In genomic region chr6:54737247-54737646, GRCh38 we compare ENCODE assay signal across 9 cellular contexts.
DNase-seq lines count a peak whose midpoint lies in the region; ATAC-seq lines count a peak whose summit lies in the region.
"Had no signal": no experiment of that assay in that cellular context is flagged by ENCODE, and none has a peak within 500 bp of the region (broad histone marks: within the 10 kb centered on the region; RNA-seq: fewer than 3 reads in every experiment).

No MANE protein-coding gene starts in this region.

- H3K27me3 ChIP-seq in NT2/D1 (ENCODE audit: insufficient read depth, insufficient read length), result no peaks in the 10 kb centered on the region
- H3K27me3 ChIP-seq in effector memory CD4-positive, alpha-beta T cell (replicated peaks; ENCODE audit: control insufficient read depth, insufficient read depth, low read length, poor library complexity, severe bottlenecking), result no peaks in the 10 kb centered on the region

- H3K4me3 ChIP-seq in NT2/D1 (ENCODE audit: insufficient read length, low read depth), result no peak overlapping the region
- no peak overlapping the region for H3K4me3 ChIP-seq in effector memory CD4-positive, alpha-beta T cell (ENCODE audit: insufficient read depth, low read depth, low read length, poor library complexity, severe bottlenecking)

- DNase-seq in GM03348 (ENCODE audit: low spot score) (peak; percentile 2), NT2/D1 (ENCODE audit: low read depth, low spot score) (peak; percentile 9), iPS DF 4.7 (ENCODE audit: extremely low read depth, low spot score) (peak; percentile 11), NCI-H1417 treated with DMSO at 0.1 percent for 48 hours (lab: John Stamatoyannopoulos, UW) (no peak), left colon (no peak)
- no peak for DNase-seq in effector memory CD4-positive, alpha-beta T cell
- DNase-seq: NCI-H446 treated with DMSO at 0.1 percent for 48 hours had no signal

- no peak overlapping the region for H3K27ac ChIP-seq in effector memory CD4-positive, alpha-beta T cell (ENCODE audit: insufficient read depth, low read length, poor library complexity, severe bottlenecking)

- ATAC-seq in GM21390 (IDR thresholded peaks at IDR 0.05; ENCODE audit: unreplicated experiment) (peak; percentile 66), left colon (no peak), GM21367 (IDR thresholded peaks at IDR 0.05; ENCODE audit: unreplicated experiment) (no peak)

- H3K9ac ChIP-seq in NT2/D1 (ENCODE audit: insufficient read length, low read depth), result no peak overlapping the region

- no peaks in the 10 kb centered on the region for H3K9me3 ChIP-seq in NT2/D1 (ENCODE audit: insufficient read depth, low read length)
- H3K9me3 ChIP-seq in effector memory CD4-positive, alpha-beta T cell (ENCODE audit: control insufficient read depth, low read length), result no peaks in the 10 kb centered on the region

- no peaks in the 10 kb centered on the region for H3K4me1 ChIP-seq in NT2/D1 (ENCODE audit: insufficient read depth, insufficient read length)
- no peaks in the 10 kb centered on the region for H3K4me1 ChIP-seq in effector memory CD4-positive, alpha-beta T cell (ENCODE audit: control insufficient read depth, insufficient read depth, low read length, poor library complexity, severe bottlenecking)

- intact Hi-C loops in left colon (cut with DNase I, micrococcal nuclease), result no loop called here

- no peaks in the 10 kb centered on the region for H3K36me3 ChIP-seq in NT2/D1 (ENCODE audit: insufficient read depth, insufficient read length, low read length)
- no peaks in the 10 kb centered on the region for H3K36me3 ChIP-seq in effector memory CD4-positive, alpha-beta T cell (ENCODE audit: control insufficient read depth, insufficient read depth, low read length)

Comparison
In these comparisons a context has a peak if more than half of its experiments do, and no peak if none do; other contexts are left out.
1. DNase-seq: peak in GM03348 (single experiment), NT2/D1 (single experiment) and iPS DF 4.7 (single experiment); none in effector memory CD4-positive, alpha-beta T cell (0 of 3), NCI-H1417 treated with DMSO at 0.1 percent for 48 hours (single experiment) and left colon (0 of 2).